ENCODE assay signal across 8 cellular contexts in the genomic region with DNA sequence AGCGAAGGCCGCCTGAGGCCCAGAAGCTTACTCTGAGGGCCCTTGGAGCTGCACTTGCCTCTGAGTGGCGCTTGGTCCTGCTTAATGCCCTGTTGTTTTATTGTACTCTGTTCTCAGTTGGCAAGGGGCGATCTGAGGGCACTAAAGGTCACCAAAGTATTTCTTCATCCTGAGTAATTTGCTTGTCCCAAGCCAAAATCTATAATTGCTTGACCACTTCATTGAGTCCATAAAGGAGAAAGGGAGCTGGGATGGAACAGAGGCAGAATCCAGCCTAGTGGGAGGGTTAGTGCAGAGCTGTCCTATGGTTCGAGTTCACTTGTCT. TPM values are rescaled to one million over a fixed set of nuclear protein-coding genes. Genes with fewer than 3 reads are reported as not detected.
DNase-seq lines count a peak whose midpoint lies in the region; TF ChIP-seq lines count a peak whose summit lies in the region.

No MANE protein-coding gene starts in this region.

- H3K4me3 ChIP-seq in ACC112 (ENCODE audit: low read depth, low read length): peak overlapping the region; percentile 96; the same call in 1 of the 2 replicates
- H3K4me3 ChIP-seq in HUES6 (ENCODE audit: low read depth, low read length): peak overlapping the region; percentile 91; the same call in 1 of the 2 replicates

- H3K9ac ChIP-seq in HUES6 (ENCODE audit: low read length): no peak overlapping the region

- peak overlapping the region; percentile 74 to 95 (median 84) for H3K4me3 Mint-ChIP-seq in brain
- peak overlapping the region; percentile 91 to 99 (median 94) for H3K4me3 Mint-ChIP-seq in nephron

- peaks cover 59% of the 10 kb centered on the region for H3K4me1 Mint-ChIP-seq in brain
- H3K4me1 Mint-ChIP-seq in nephron: peaks cover 49% of the 10 kb centered on the region

- no peaks in the 10 kb centered on the region for H3K36me3 ChIP-seq in ACC112 (ENCODE audit: insufficient read depth, low read length)
- H3K36me3 ChIP-seq in HUES6 (ENCODE audit: control insufficient read depth, insufficient read depth, low read length): peaks cover 9% of the 10 kb centered on the region

- TF ChIP-seq CTCF in brain (conservative IDR thresholded peaks at IDR 0.05) (no peak), nephron (IDR thresholded peaks at IDR 0.05; ENCODE audit: unreplicated experiment in 3 of 3) (no peak)

- peaks cover 44% of the 10 kb centered on the region for H3K79me2 ChIP-seq in ACC112 (ENCODE audit: control insufficient read depth, insufficient read depth, low read length, unreplicated experiment)

- H3K27me3 ChIP-seq in ACC112 (ENCODE audit: insufficient read depth, low read length): peaks cover 9% of the 10 kb centered on the region
- no peaks in the 10 kb centered on the region for H3K27me3 ChIP-seq in HUES6 (ENCODE audit: control insufficient read depth, insufficient read depth, low read length)

- H3K27me3 Mint-ChIP-seq in brain: no peaks in the 10 kb centered on the region
- peaks cover 15% of the 10 kb centered on the region for H3K27me3 Mint-ChIP-seq in nephron (ENCODE audit: low read depth)

- H3K9me3 Mint-ChIP-seq in brain (peaks cover 0 to 2% (median 0%) of the 10 kb centered on the region in 5 experiments), nephron (no peaks in the 10 kb centered on the region)

- no peak overlapping the region for H3K27ac ChIP-seq in ACC112 (ENCODE audit: low read depth, low read length)
- no peak overlapping the region for H3K27ac ChIP-seq in HUES6 (ENCODE audit: low read depth, low read length)

- no peaks in the 10 kb centered on the region for H3K36me3 Mint-ChIP-seq in brain
- H3K36me3 Mint-ChIP-seq in nephron (ENCODE audit: low read depth): no peaks in the 10 kb centered on the region

- no peak overlapping the region for H2AFZ ChIP-seq in ACC112 (ENCODE audit: low read length, unreplicated experiment)

- peak overlapping the region in 4 of 5 experiments; percentile 77 to 100 (median 86) for H3K27ac Mint-ChIP-seq in brain
- H3K27ac Mint-ChIP-seq in nephron: no peak overlapping the region

- DNase-seq in LoVo (ENCODE audit: low spot score) (no peak), NCI-H1048 (lab: John Stamatoyannopoulos, UW) (no peak)
- DNase-seq in stimulated activated CD8-positive, alpha-beta memory T cell treated with anti-CD3 and anti-CD28 coated beads, Interleukin-4, amount 100 ng/mL, for 48 hours: no peak
- no peak for DNase-seq in activated CD8-positive, alpha-beta memory T cell treated with anti-CD3 and anti-CD28 coated beads, Interleukin-2, amount 50 U/mL, for 48 hours

- H3K4me1 ChIP-seq in ACC112 (ENCODE audit: control insufficient read depth, insufficient read depth, low read length, unreplicated experiment): peaks cover 32% of the 10 kb centered on the region
- peaks cover 46% of the 10 kb centered on the region for H3K4me1 ChIP-seq in HUES6 (ENCODE audit: control insufficient read depth, insufficient read depth, low read length)

- no peaks in the 10 kb centered on the region for H3K9me3 ChIP-seq in HUES6 (ENCODE audit: control insufficient read depth, insufficient read depth, low read depth, low read length)

RNA-seq across cellular contexts. Expression of gene NUAK2, which starts 0.4 kb away (rescaled TPM):
- 14.4 TPM for polyA plus RNA-seq in brain (ENCODE audit: insufficient read depth, low read depth, low replicate concordance)

RNA-seq across cellular contexts. Expression of gene KLHDC8A, which starts 34.8 kb away (rescaled TPM):
- polyA plus RNA-seq in brain (ENCODE audit: insufficient read depth, low read depth, low replicate concordance): 11.4 TPM

Comparison
In these comparisons a context has a peak if more than half of its experiments do, and no peak if none do; other contexts are left out.
1. H3K27ac Mint-ChIP-seq: peak in brain (4 of 5); none in nephron (0 of 3).